ENCODE assay signal across 8 cellular contexts in genomic region chr3:52771334-52771681, GRCh38. TPM values are rescaled to one million over a fixed set of nuclear protein-coding genes. Genes with fewer than 3 reads are reported as not detected.
A peak's percentile ranks its signal among the peaks of the same experiment; 100 is the strongest.
DNase-seq lines count a peak whose midpoint lies in the region; FAIRE-seq and TF ChIP-seq lines count a peak whose summit lies in the region.

No MANE protein-coding gene starts in this region.

- H3K4me3 ChIP-seq in HUES48 (ENCODE audit: low read depth, low read length) (peak overlapping the region; percentile 77), bronchial epithelial cell (ENCODE audit: low read depth, low read length) (peak overlapping the region; percentile 87)

- intact Hi-C loops in Calu3 (cut with micrococcal nuclease; ENCODE audit: unreplicated experiment) = no loop called here

- H3K36me3 ChIP-seq in HUES48 (ENCODE audit: control insufficient read depth, insufficient read depth, low read length) (peaks cover 14% of the 10 kb centered on the region), bronchial epithelial cell (ENCODE audit: control insufficient read depth, insufficient read depth, low read length) (peaks cover 2% of the 10 kb centered on the region)

- H3K27me3 ChIP-seq in HUES48 (ENCODE audit: control insufficient read depth, insufficient read depth, low read length) (no peaks in the 10 kb centered on the region), bronchial epithelial cell (ENCODE audit: control insufficient read depth, insufficient read depth, low read length) (no peaks in the 10 kb centered on the region)

- no peak for FAIRE-seq in bronchial epithelial cell (lab: Jason Lieb, UNC)

- TF ChIP-seq CTCF in Calu3 (IDR thresholded peaks at IDR 0.05; ENCODE audit: unreplicated experiment) (no peak), bronchial epithelial cell (IDR thresholded peaks at IDR 0.05; ENCODE audit: insufficient read depth, low read length, severe bottlenecking) (no peak), mesothelial cell of epicardium (IDR thresholded peaks at IDR 0.05; ENCODE audit: unreplicated experiment) (no peak)

- CTCF ChIA-PET in Calu3 (lab: Charles Lee) = interaction anchor here (1.2 kb wide), 1 partner anchor 21 kb away, joined by 4 read pairs; no protein-coding TSS in a partner anchor

- H3K27me3 Mint-ChIP-seq in Calu3 (ENCODE audit: unreplicated experiment) = no peaks in the 10 kb centered on the region
- H3K27me3 Mint-ChIP-seq in mesothelial cell of epicardium (ENCODE audit: low read depth) = no peaks in the 10 kb centered on the region

- no peaks in the 10 kb centered on the region for H3K9me3 ChIP-seq in HUES48 (ENCODE audit: control insufficient read depth, insufficient read depth, low read length)

- DNase-seq in Calu3 = no peak
- DNase-seq in bronchial epithelial cell (ENCODE audit: low read depth) = no peak
- DNase-seq in mesothelial cell of epicardium (ENCODE audit: low spot score in 2 of 2, unreplicated experiment in 2 of 2) = no peak
- no peak for DNase-seq in hypothalamus (lab: John Stamatoyannopoulos, UW)
- DNase-seq in GDM1 (lab: John Stamatoyannopoulos, UW) = no peak
- no peak for DNase-seq in MV-4-11 (lab: John Stamatoyannopoulos, UW)
- no peak for DNase-seq in 8988T

- H3K9ac ChIP-seq in HUES48 (ENCODE audit: low read depth, low read length) = peak overlapping the region; percentile 78

- H3K4me1 ChIP-seq in HUES48 (ENCODE audit: control insufficient read depth, insufficient read depth, low read length) = no peaks in the 10 kb centered on the region

- H3K4me1 Mint-ChIP-seq in Calu3 (ENCODE audit: low read depth, unreplicated experiment) (peaks cover 37% of the 10 kb centered on the region), mesothelial cell of epicardium (peaks cover 13% of the 10 kb centered on the region)

- no TSS peak for BruUV-seq in Calu3 (replicated peaks; lab: Mats Ljungman, UMichigan)

- peak overlapping the region; percentile 93 for H3K27ac ChIP-seq in HUES48 (ENCODE audit: low read depth, low read length)

- H3K4me3 Mint-ChIP-seq in Calu3 (ENCODE audit: low read depth, unreplicated experiment) = peak overlapping the region; percentile 84
- peak overlapping the region; percentile 94 for H3K4me3 Mint-ChIP-seq in mesothelial cell of epicardium

- no peaks in the 10 kb centered on the region for H3K9me3 Mint-ChIP-seq in Calu3 (ENCODE audit: low read depth, unreplicated experiment)
- no peaks in the 10 kb centered on the region for H3K9me3 Mint-ChIP-seq in mesothelial cell of epicardium

- H3K27ac Mint-ChIP-seq in Calu3 (ENCODE audit: unreplicated experiment) (peak overlapping the region; percentile 88), mesothelial cell of epicardium (peak overlapping the region; percentile 97)

- H3K36me3 Mint-ChIP-seq in Calu3 (ENCODE audit: insufficient read depth, unreplicated experiment) = peaks cover 22% of the 10 kb centered on the region
- H3K36me3 Mint-ChIP-seq in mesothelial cell of epicardium = peaks cover 7% of the 10 kb centered on the region

RNA-seq across cellular contexts. Expression of gene NEK4, which starts 0.6 kb away (rescaled TPM):
- 31.9 and 33.8 TPM in 2 replicates for total RNA-seq in Calu3 (2022)
- total RNA-seq in bronchial epithelial cell = 20.5 and 24.8 TPM in 2 replicates
- total RNA-seq in mesothelial cell of epicardium = 32.3 to 33.5 TPM (median 32.9 TPM) in 3 replicates

RNA-seq across cellular contexts. Expression of gene ITIH1, which starts 6.1 kb away (rescaled TPM):
- total RNA-seq in Calu3 (2022) (0.47 and 1.0 TPM in 2 replicates), bronchial epithelial cell (not detected in 2 replicates), mesothelial cell of epicardium (not detected in 3 replicates)

RNA-seq across cellular contexts. Expression of gene ITIH3, which starts 23.3 kb away (rescaled TPM):
- total RNA-seq in Calu3 (2022) (not detected in 2 replicates), bronchial epithelial cell (not detected in 2 replicates), mesothelial cell of epicardium (22.4 to 25.0 TPM (median 23.1 TPM) in 3 replicates)

RNA-seq across cellular contexts. Expression of gene ITIH4, which starts 59.2 kb away (rescaled TPM):
- 1.6 and 3.0 TPM in 2 replicates for total RNA-seq in Calu3 (2022)
- 0.26 and 1.8 TPM in 2 replicates for total RNA-seq in bronchial epithelial cell
- total RNA-seq in mesothelial cell of epicardium = 12.0 to 13.9 TPM (median 13.5 TPM) in 3 replicates

Comparison
In these comparisons a context has a peak if more than half of its experiments do, and no peak if none do; other contexts are left out.
1. RNA of gene ITIH3, which starts 23.3 kb away (total RNA-seq): 22.4 to 25.0 TPM in mesothelial cell of epicardium; not detected in Calu3 and not detected in bronchial epithelial cell; every median in the first group is over 10 times any median in the second.